ENCODE assay signal across 8 cellular contexts in the genomic region with DNA sequence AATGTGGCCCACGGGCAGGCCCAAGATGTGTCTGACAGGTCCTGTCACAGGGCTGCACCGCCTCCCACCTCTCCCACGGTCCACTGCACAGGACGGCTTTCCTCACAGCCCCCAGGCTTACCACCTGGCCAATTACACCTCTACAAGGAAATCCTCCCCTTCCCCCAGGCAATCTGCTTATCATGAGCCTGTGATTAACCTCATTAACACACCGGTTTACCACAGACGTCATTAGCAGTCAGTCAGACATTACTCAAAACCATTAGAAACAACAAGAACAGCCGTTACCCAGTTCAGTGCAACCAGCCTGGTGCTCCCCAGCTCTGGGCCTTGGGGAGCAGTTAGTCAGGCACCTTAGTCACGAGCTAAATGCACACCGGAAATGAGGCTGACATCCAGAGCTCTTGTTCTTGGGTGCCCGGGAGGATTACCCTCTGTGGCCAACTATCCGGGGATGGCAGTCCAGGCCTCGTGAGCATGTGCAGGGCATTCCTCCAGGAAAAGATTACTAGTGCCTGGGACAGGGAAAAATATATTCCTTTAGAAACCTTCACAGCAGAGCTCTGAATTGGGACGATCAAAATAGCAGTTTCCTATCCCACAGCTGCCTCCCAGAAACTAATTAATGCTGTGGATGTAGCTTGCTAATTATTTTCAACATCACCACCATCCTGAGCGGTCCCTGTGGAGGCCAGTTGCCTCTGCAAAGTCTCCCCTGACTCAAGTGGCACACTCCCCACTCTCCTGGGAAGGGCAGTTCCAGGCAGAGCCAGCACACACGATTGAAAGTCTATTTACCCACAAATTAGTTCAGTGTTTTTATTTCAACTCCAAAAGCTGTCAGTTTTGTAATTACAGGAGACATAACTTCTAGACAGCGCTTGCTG. TPM values are rescaled to one million over a fixed set of nuclear protein-coding genes. Genes with fewer than 3 reads are reported as not detected.
DNase-seq lines count a peak whose midpoint lies in the region; ATAC-seq and TF ChIP-seq lines count a peak whose summit lies in the region.

No MANE protein-coding gene starts in this region.

- intact Hi-C loops in MCF 10A (cut with micrococcal nuclease) (no loop called here), breast epithelium (cut with DNase I; ENCODE audit: low total_unique reads) (loop anchor here (2.0 to 10.0 kb wide), 2 partner anchors 32 to 152 kb away; no protein-coding TSS in a partner anchor), vagina (cut with DNase I) (loop anchor here (5.0 kb wide), 1 partner anchor 35 kb away; no protein-coding TSS in a partner anchor)

- TF ChIP-seq CTCF in MCF 10A (IDR thresholded peaks at IDR 0.05; ENCODE audit: unreplicated experiment) (no peak), breast epithelium (IDR thresholded peaks at IDR 0.05) (no peak), fibroblast of the aortic adventitia (IDR thresholded peaks at IDR 0.05; ENCODE audit: insufficient read depth, low read length) (no peak), vagina (IDR thresholded peaks at IDR 0.05) (no peak)

- H3K27me3 ChIP-seq in breast epithelium, result no peaks in the 10 kb centered on the region
- H3K27me3 ChIP-seq in vagina, result no peaks in the 10 kb centered on the region

- H3K4me3 ChIP-seq in breast epithelium (no peak overlapping the region), fibroblast of the aortic adventitia (ENCODE audit: low read depth, low read length) (no peak overlapping the region), vagina (no peak overlapping the region)

- no peaks in the 10 kb centered on the region for H3K36me3 Mint-ChIP-seq in MCF 10A (ENCODE audit: insufficient read depth, unreplicated experiment)

- no peak overlapping the region for H3K27ac ChIP-seq in breast epithelium
- no peak overlapping the region for H3K27ac ChIP-seq in vagina

- H3K9me3 Mint-ChIP-seq in MCF 10A (ENCODE audit: unreplicated experiment), result no peaks in the 10 kb centered on the region

- peak overlapping the region; percentile 62 for H3K27ac Mint-ChIP-seq in MCF 10A (ENCODE audit: low read depth, unreplicated experiment)

- CTCF ChIA-PET in MCF 10A (lab: Yijun Ruan, JAX), result interaction anchor here (0.6 to 1.5 kb wide), 11 partner anchors 20 to 277 kb away, joined by 3 to 10 read pairs (median 4); no protein-coding TSS in a partner anchor

- H3K36me3 ChIP-seq in breast epithelium, result no peaks in the 10 kb centered on the region
- no peaks in the 10 kb centered on the region for H3K36me3 ChIP-seq in vagina

- H3K4me1 ChIP-seq in breast epithelium (no peaks in the 10 kb centered on the region), vagina (no peaks in the 10 kb centered on the region)

- ATAC-seq in HG03135 (IDR thresholded peaks at IDR 0.05; ENCODE audit: unreplicated experiment), result no peak
- ATAC-seq in HG02678 (IDR thresholded peaks at IDR 0.05; ENCODE audit: unreplicated experiment), result no peak

- POLR2A ChIA-PET in MCF 10A (lab: Yijun Ruan, JAX), result interaction anchor here (0.5 to 1.5 kb wide), 11 partner anchors 18 to 585 kb away, joined by 3 to 10 read pairs (median 4); a partner anchor contains a TSS

- DNase-seq in MCF 10A (ENCODE audit: unreplicated experiment) (peak; percentile 68), breast epithelium (ENCODE audit: low spot score in 2 of 2) (no peak), NCI-H69 (lab: John Stamatoyannopoulos, UW) (peak; percentile 96), fibroblast of the aortic adventitia (ENCODE audit: low read depth) (peak; percentile 47), stromal cell of bone marrow (ENCODE audit: low read depth) (peak; percentile 57), vagina (ENCODE audit: extremely low spot score in 2 of 2) (no peak)

- BruUV-seq in MCF 10A (replicated peaks; lab: Mats Ljungman, UMichigan), result no TSS peak

- no peak overlapping the region for H3K4me3 Mint-ChIP-seq in MCF 10A (ENCODE audit: unreplicated experiment)

- no peak for TF ChIP-seq POLR2A in breast epithelium (IDR thresholded peaks at IDR 0.05)
- TF ChIP-seq POLR2A in vagina (IDR thresholded peaks at IDR 0.05), result no peak

- peaks cover 20% of the 10 kb centered on the region for H3K4me1 Mint-ChIP-seq in MCF 10A (ENCODE audit: insufficient read depth, unreplicated experiment)

- no peaks in the 10 kb centered on the region for H3K27me3 Mint-ChIP-seq in MCF 10A (ENCODE audit: insufficient read depth, unreplicated experiment)

- no peaks in the 10 kb centered on the region for H3K9me3 ChIP-seq in breast epithelium
- no peaks in the 10 kb centered on the region for H3K9me3 ChIP-seq in vagina

RNA-seq across cellular contexts. Expression of a gene that starts 38.1 kb away (rescaled TPM):
- 2.8 TPM in 2 replicates for total RNA-seq in MCF 10A (2022)
- total RNA-seq in breast epithelium, result 1 to 10 TPM in 1 of 3 donors, under 1 TPM in 2; 0.16 to 1.3 (median 0.33) TPM
- total RNA-seq in fibroblast of the aortic adventitia (ENCODE audit: low replicate concordance), result 3.2 TPM in 1 of 2 replicates, not detected in the other
- 0.98 TPM for total RNA-seq in vagina

Comparison
In these comparisons a context has a peak if more than half of its experiments do, and no peak if none do; other contexts are left out.
1. DNase-seq: peak in MCF 10A (single experiment), NCI-H69 (single experiment), fibroblast of the aortic adventitia (single experiment) and stromal cell of bone marrow (single experiment); none in breast epithelium (0 of 2) and vagina (0 of 2).